ENCODE assay signal across 10 cellular contexts in genomic region chr10:43259981-43260761, GRCh38. TPM values are rescaled to one million over a fixed set of nuclear protein-coding genes. Genes with fewer than 3 reads are reported as not detected.
DNase-seq lines count a peak whose midpoint lies in the region; ATAC-seq, FAIRE-seq and TF ChIP-seq lines count a peak whose summit lies in the region.
"Had no signal": no experiment of that assay in that cellular context is flagged by ENCODE, and none has a peak within 500 bp of the region (broad histone marks: within the 10 kb centered on the region; RNA-seq: fewer than 3 reads in every experiment).

No MANE protein-coding gene starts in this region.

- H3K27ac Mint-ChIP-seq in WTC11, result no peak overlapping the region

- H3K4me3 ChIP-seq in HEK293 (ENCODE audit: low read depth, low read length), result no peak overlapping the region
- H3K4me3 ChIP-seq in coronary artery, result no peak overlapping the region

- no peaks in the 10 kb centered on the region for H3K36me3 ChIP-seq in HEK293 (ENCODE audit: control insufficient read depth in 2 of 2, insufficient read depth in 1 of 2, low read length in 2 of 2)

- H3K27ac ChIP-seq in HEK293 (ENCODE audit: extremely low read depth, low read depth, low read length) (no peak overlapping the region), coronary artery (no peak overlapping the region)

- no peaks in the 10 kb centered on the region for H3K9me3 Mint-ChIP-seq in WTC11

- peaks cover 6% of the 10 kb centered on the region for H3K27me3 Mint-ChIP-seq in WTC11 (ENCODE audit: low read depth)

- FAIRE-seq in HTR-8/SVneo (lab: Jason Lieb, UNC), result no peak
- FAIRE-seq: endothelial cell of umbilical vein had no signal

- TF ChIP-seq CTCF in HEK293 (tag by site-specific recombination; IDR thresholded peaks at IDR 0.05), result no peak
- no peak for TF ChIP-seq CTCF in coronary artery (IDR thresholded peaks at IDR 0.05)
- no peak for TF ChIP-seq CTCF in WTC11 (IDR thresholded peaks at IDR 0.05)

- ATAC-seq in WTC11, result no peak

- POLR2A ChIA-PET in HEK293 (lab: Yijun Ruan, JAX), result no interaction called here
- POLR2A ChIA-PET in WTC11 (lab: Charles Lee), result no interaction called here

- CTCF ChIA-PET in HEK293 (lab: Yijun Ruan, JAX) (interaction anchor here (0.5 kb wide), 1 partner anchor 80 kb away, joined by 3 read pairs; no protein-coding TSS in a partner anchor), WTC11 (lab: Charles Lee) (interaction anchor here (3.4 to 10.7 kb wide), 3 partner anchors 29 to 57 kb away, joined by 21 to 94 read pairs (median 24); no protein-coding TSS in a partner anchor)

- no peaks in the 10 kb centered on the region for H3K36me3 Mint-ChIP-seq in WTC11

- no peaks in the 10 kb centered on the region for H3K4me1 ChIP-seq in HEK293 (ENCODE audit: control insufficient read depth, insufficient read depth, low read length)

- DNase-seq in DMS53 (lab: John Stamatoyannopoulos, UW) (peak; percentile 75), coronary artery (ENCODE audit: low spot score) (peak; percentile 68), lung microvascular endothelial cell (ENCODE audit: low read depth in 2 of 2) (peak; percentile 35 to 50), WTC11 (ENCODE audit: low spot score) (no peak), HTR-8/SVneo (ENCODE audit: insufficient read length, low spot score) (no peak), NCI-H2171 treated with DMSO at 0.1 percent for 48 hours (lab: John Stamatoyannopoulos, UW) (no peak)
- no peak for DNase-seq in stimulated activated CD4-positive, alpha-beta T cell treated with anti-CD3 and anti-CD28 coated beads, Interleukin-12 subunit alpha, Interleukin-12 subunit beta, amount 100 ng/mL, for 4 hours
- DNase-seq: NCI-H1105 treated with DMSO at 0.1 percent for 48 hours had no signal

- peaks cover 13% of the 10 kb centered on the region for H3K4me1 Mint-ChIP-seq in WTC11

- no peak overlapping the region for H3K4me3 Mint-ChIP-seq in WTC11

- H3K9me3 ChIP-seq in HEK293 (ENCODE audit: control insufficient read depth, insufficient read depth, low read depth, low read length), result no peaks in the 10 kb centered on the region

TF ChIP-seq in HEK293, 187 proteins besides CTCF, POLR2A, EP300 and RAD21:
- TF ChIP-seq ZIC2 (tag by site-specific recombination; IDR thresholded peaks at IDR 0.05) (peak; percentile 68), ZNF792 (tag by site-specific recombination; IDR thresholded peaks at IDR 0.05) (no peak), ZNF335 (tag by site-specific recombination; conservative IDR thresholded peaks at IDR 0.05) (no peak), IKZF3 (tag by site-specific recombination; IDR thresholded peaks at IDR 0.05) (no peak), OSR2 (tag by site-specific recombination; IDR thresholded peaks at IDR 0.05) (no peak)

TF ChIP-seq in WTC11, 78 proteins besides CTCF, POLR2A, EP300 and RAD21:
- TF ChIP-seq, protein P1, sequence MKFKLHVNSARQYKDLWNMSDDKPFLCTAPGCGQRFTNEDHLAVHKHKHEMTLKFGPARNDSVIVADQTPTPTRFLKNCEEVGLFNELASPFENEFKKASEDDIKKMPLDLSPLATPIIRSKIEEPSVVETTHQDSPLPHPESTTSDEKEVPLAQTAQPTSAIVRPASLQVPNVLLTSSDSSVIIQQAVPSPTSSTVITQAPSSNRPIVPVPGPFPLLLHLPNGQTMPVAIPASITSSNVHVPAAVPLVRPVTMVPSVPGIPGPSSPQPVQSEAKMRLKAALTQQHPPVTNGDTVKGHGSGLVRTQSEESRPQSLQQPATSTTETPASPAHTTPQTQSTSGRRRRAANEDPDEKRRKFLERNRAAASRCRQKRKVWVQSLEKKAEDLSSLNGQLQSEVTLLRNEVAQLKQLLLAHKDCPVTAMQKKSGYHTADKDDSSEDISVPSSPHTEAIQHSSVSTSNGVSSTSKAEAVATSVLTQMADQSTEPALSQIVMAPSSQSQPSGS (CRISPR knock-in tag; IDR thresholded peaks at IDR 0.05; ENCODE audit: borderline replicate concordance, low read depth), result no peak
- TF ChIP-seq SMAD3 (CRISPR knock-in tag; IDR thresholded peaks at IDR 0.05; ENCODE audit: borderline replicate concordance), result no peak
- no peak for TF ChIP-seq SP1 (CRISPR knock-in tag; conservative IDR thresholded peaks at IDR 0.05)
- TF ChIP-seq, protein P2, sequence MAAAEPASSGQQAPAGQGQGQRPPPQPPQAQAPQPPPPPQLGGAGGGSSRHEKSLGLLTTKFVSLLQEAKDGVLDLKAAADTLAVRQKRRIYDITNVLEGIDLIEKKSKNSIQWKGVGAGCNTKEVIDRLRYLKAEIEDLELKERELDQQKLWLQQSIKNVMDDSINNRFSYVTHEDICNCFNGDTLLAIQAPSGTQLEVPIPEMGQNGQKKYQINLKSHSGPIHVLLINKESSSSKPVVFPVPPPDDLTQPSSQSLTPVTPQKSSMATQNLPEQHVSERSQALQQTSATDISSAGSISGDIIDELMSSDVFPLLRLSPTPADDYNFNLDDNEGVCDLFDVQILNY (CRISPR knock-in tag; IDR thresholded peaks at IDR 0.05), result no peak
- no peak for TF ChIP-seq ZNF219 (CRISPR knock-in tag; IDR thresholded peaks at IDR 0.05; ENCODE audit: borderline replicate concordance)
- no peak for TF ChIP-seq ESRRA (CRISPR knock-in tag; IDR thresholded peaks at IDR 0.05; ENCODE audit: borderline replicate concordance)
- no peak for TF ChIP-seq MXD4 (CRISPR knock-in tag; IDR thresholded peaks at IDR 0.05; ENCODE audit: borderline replicate concordance)
- no peak for TF ChIP-seq GRHL2 (CRISPR knock-in tag; IDR thresholded peaks at IDR 0.05; ENCODE audit: insufficient replicate concordance, severe bottlenecking)
- no peak for TF ChIP-seq ETV6 (CRISPR knock-in tag; IDR thresholded peaks at IDR 0.05)
- TF ChIP-seq, protein P3, sequence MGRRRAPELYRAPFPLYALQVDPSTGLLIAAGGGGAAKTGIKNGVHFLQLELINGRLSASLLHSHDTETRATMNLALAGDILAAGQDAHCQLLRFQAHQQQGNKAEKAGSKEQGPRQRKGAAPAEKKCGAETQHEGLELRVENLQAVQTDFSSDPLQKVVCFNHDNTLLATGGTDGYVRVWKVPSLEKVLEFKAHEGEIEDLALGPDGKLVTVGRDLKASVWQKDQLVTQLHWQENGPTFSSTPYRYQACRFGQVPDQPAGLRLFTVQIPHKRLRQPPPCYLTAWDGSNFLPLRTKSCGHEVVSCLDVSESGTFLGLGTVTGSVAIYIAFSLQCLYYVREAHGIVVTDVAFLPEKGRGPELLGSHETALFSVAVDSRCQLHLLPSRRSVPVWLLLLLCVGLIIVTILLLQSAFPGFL (CRISPR knock-in tag; IDR thresholded peaks at IDR 0.05; ENCODE audit: borderline replicate concordance), result no peak
- no peak for TF ChIP-seq JUN (CRISPR knock-in tag; IDR thresholded peaks at IDR 0.05)
- TF ChIP-seq E2F4 (CRISPR knock-in tag; IDR thresholded peaks at IDR 0.05; ENCODE audit: borderline replicate concordance, low read depth), result no peak
- TF ChIP-seq, protein P4, sequence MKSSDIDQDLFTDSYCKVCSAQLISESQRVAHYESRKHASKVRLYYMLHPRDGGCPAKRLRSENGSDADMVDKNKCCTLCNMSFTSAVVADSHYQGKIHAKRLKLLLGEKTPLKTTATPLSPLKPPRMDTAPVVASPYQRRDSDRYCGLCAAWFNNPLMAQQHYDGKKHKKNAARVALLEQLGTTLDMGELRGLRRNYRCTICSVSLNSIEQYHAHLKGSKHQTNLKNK (CRISPR knock-in tag; IDR thresholded peaks at IDR 0.05), result no peak
- TF ChIP-seq ZNF423 (CRISPR knock-in tag; IDR thresholded peaks at IDR 0.05), result no peak
- no peak for TF ChIP-seq ZBTB21 (CRISPR knock-in tag; IDR thresholded peaks at IDR 0.05; ENCODE audit: borderline replicate concordance)
- no peak for TF ChIP-seq OVOL2 (CRISPR knock-in tag; IDR thresholded peaks at IDR 0.05; ENCODE audit: borderline replicate concordance)

RNA-seq across cellular contexts. Expression of gene RASGEF1A, which starts 6.7 kb away (rescaled TPM):
- total RNA-seq in lung microvascular endothelial cell (under 0.01 and 0.44 TPM in 2 replicates), WTC11 (2021) (20.8 to 21.4 TPM (median 21.0 TPM) in 3 replicates)

Comparison
In these comparisons a context has a peak if more than half of its experiments do, and no peak if none do; other contexts are left out.
1. DNase-seq: peak in DMS53 (single experiment), coronary artery (single experiment) and lung microvascular endothelial cell (2 of 2); none in WTC11 (single experiment), HTR-8/SVneo (single experiment), NCI-H2171 treated with DMSO at 0.1 percent for 48 hours (single experiment) and stimulated activated CD4-positive, alpha-beta T cell treated with anti-CD3 and anti-CD28 coated beads, Interleukin-12 subunit alpha, Interleukin-12 subunit beta, amount 100 ng/mL, for 4 hours (single experiment).
2. RNA of gene RASGEF1A, which starts 6.7 kb away (total RNA-seq): 20.8 to 21.4 TPM in WTC11; under 0.01 to 0.44 TPM in lung microvascular endothelial cell; every median in the first group is over 10 times any median in the second.